1 cellular context compared by ENCODE assay signal in genomic region chr11:65115361-65116082, GRCh38.
A peak's percentile ranks its signal among the peaks of the same experiment; 100 is the strongest.
TF ChIP-seq lines count a peak whose summit lies in the region.

No MANE protein-coding gene starts in this region.

TF ChIP-seq in K562, 482 proteins besides CTCF, POLR2A, EP300 and RAD21:
- TF ChIP-seq ADNP (tag; IDR thresholded peaks at IDR 0.05) (no peak), KDM5B (IDR thresholded peaks at IDR 0.05; ENCODE audit: insufficient replicate concordance, low read depth, low read length) (peak; percentile 10), POLR2AphosphoS2 (IDR thresholded peaks at IDR 0.05; ENCODE audit: low read length) (no peak; the same call in none of the 2 replicates), LARP7 (IDR thresholded peaks at IDR 0.05) (no peak), YY1 (IDR thresholded peaks at IDR 0.05; ENCODE audit: borderline replicate concordance in 1 of 3, control insufficient read depth in 1 of 3, extremely low read depth in 1 of 3, insufficient read depth in 3 of 3, insufficient read length in 1 of 3, insufficient replicate concordance in 2 of 3, low read depth in 1 of 3, low read length in 2 of 3) (no peak), ZNF766 (CRISPR knock-in tag; conservative IDR thresholded peaks at IDR 0.05) (no peak), DIDO1 (tag; IDR thresholded peaks at IDR 0.05; ENCODE audit: low read depth) (no peak), ZC3H4 (CRISPR knock-in tag; IDR thresholded peaks at IDR 0.05; ENCODE audit: borderline replicate concordance) (no peak), POLR2G (IDR thresholded peaks at IDR 0.05; ENCODE audit: low read depth, low read length) (peak; percentile 73), POLR2AphosphoS5 (IDR thresholded peaks at IDR 0.05; ENCODE audit: control insufficient read depth, insufficient read depth, low read depth, low read length) (0 out of 2 replicates have a peak, but pooled peaks have one; percentile 16), JUN (IDR thresholded peaks at IDR 0.05; ENCODE audit: borderline replicate concordance, low read depth, low read length) (no peak), JUN (CRISPR knock-in tag; IDR thresholded peaks at IDR 0.05; ENCODE audit: borderline replicate concordance) (no peak), ZNF592 (IDR thresholded peaks at IDR 0.05) (no peak), ARNT (IDR thresholded peaks at IDR 0.05) (no peak), PYGO2 (tag; IDR thresholded peaks at IDR 0.05) (no peak), ZNF217 (CRISPR knock-in tag; IDR thresholded peaks at IDR 0.05) (no peak), SMARCE1 (IDR thresholded peaks at IDR 0.05) (no peak)
